In genomic region chr11:67370351-67371076, GRCh38 we compare ENCODE assay signal across 9 cellular contexts. TPM values are rescaled to one million over a fixed set of nuclear protein-coding genes. Genes with fewer than 3 reads are reported as not detected.
A peak's percentile ranks its signal among the peaks of the same experiment; 100 is the strongest.
DNase-seq lines count a peak whose midpoint lies in the region; ATAC-seq and TF ChIP-seq lines count a peak whose summit lies in the region.
"Had no signal": no experiment of that assay in that cellular context is flagged by ENCODE, and none has a peak within 500 bp of the region (broad histone marks: within the 10 kb centered on the region; RNA-seq: fewer than 3 reads in every experiment).

No MANE protein-coding gene starts in this region.

- no peak overlapping the region for H3K23ac ChIP-seq in mesendoderm (ENCODE audit: low read length)

- H4K8ac ChIP-seq in mesendoderm (ENCODE audit: low read depth, low read length), result no peak overlapping the region

- no peaks in the 10 kb centered on the region for H3K9me3 Mint-ChIP-seq in T-helper 1 cell treated with Interleukin-12 subunit alpha and Interleukin-12 subunit beta and Interleukin-4 antibody, amounts not matched to agents 30 μg/mL and 1 μg/mL, for 36 hours

- no peak overlapping the region for H2BK120ac ChIP-seq in mesendoderm (ENCODE audit: low read depth, low read length)

- H3K4me1 ChIP-seq in mesendoderm (ENCODE audit: control insufficient read depth, low read depth, low read length) (peaks cover 12% of the 10 kb centered on the region), upper lobe of right lung (peaks cover 71% of the 10 kb centered on the region)

- H3K36me3 Mint-ChIP-seq in T-helper 1 cell treated with Interleukin-12 subunit alpha and Interleukin-12 subunit beta and Interleukin-4 antibody, amounts not matched to agents 30 μg/mL and 1 μg/mL, for 36 hours (ENCODE audit: low read depth), result no peaks in the 10 kb centered on the region

- H3K9me3 ChIP-seq in upper lobe of right lung, result no peaks in the 10 kb centered on the region
- H3K9me3 ChIP-seq: BE2C had no signal

- intact Hi-C loops in upper lobe of right lung (cut with DNase I), result no loop called here

- peak overlapping the region; percentile 52 for H3K4me3 Mint-ChIP-seq in T-helper 1 cell treated with Interleukin-12 subunit alpha and Interleukin-12 subunit beta and Interleukin-4 antibody, amounts not matched to agents 30 μg/mL and 1 μg/mL, for 36 hours

- H3K27ac Mint-ChIP-seq in T-helper 1 cell treated with Interleukin-12 subunit alpha and Interleukin-12 subunit beta and Interleukin-4 antibody, amounts not matched to agents 30 μg/mL and 1 μg/mL, for 36 hours, result no peak overlapping the region

- H3K4me1 Mint-ChIP-seq in T-helper 1 cell treated with Interleukin-12 subunit alpha and Interleukin-12 subunit beta and Interleukin-4 antibody, amounts not matched to agents 30 μg/mL and 1 μg/mL, for 36 hours (ENCODE audit: low read depth), result peaks cover 16% of the 10 kb centered on the region

- H2BK5ac ChIP-seq in mesendoderm (ENCODE audit: low read length), result no peak overlapping the region

- H3K36me3 ChIP-seq in mesendoderm (ENCODE audit: control insufficient read depth, insufficient read depth, low read length) (no peaks in the 10 kb centered on the region), upper lobe of right lung (no peaks in the 10 kb centered on the region)
- H3K36me3 ChIP-seq: BE2C had no signal

- peak overlapping the region; percentile 30 for H3K56ac ChIP-seq in mesendoderm (ENCODE audit: low read length)

- DNase-seq in T-helper 1 cell (no peak), astrocyte of the cerebellum (ENCODE audit: low read depth) (no peak), mesendoderm (no peak), upper lobe of right lung (no peak), hippocampal formation (lab: John Stamatoyannopoulos, UW) (no peak)
- DNase-seq: BE2C had no signal

- H3K27me3 ChIP-seq in mesendoderm (ENCODE audit: insufficient read depth, low read length, poor library complexity) (no peaks in the 10 kb centered on the region), upper lobe of right lung (no peaks in the 10 kb centered on the region)

- no peaks in the 10 kb centered on the region for H3K79me2 ChIP-seq in mesendoderm (ENCODE audit: control insufficient read depth, insufficient read depth, low read length)

- H3K79me1 ChIP-seq in mesendoderm (ENCODE audit: low read length), result no peaks in the 10 kb centered on the region

- H3K27ac ChIP-seq in mesendoderm (ENCODE audit: low read depth, low read length) (no peak overlapping the region), upper lobe of right lung (peak overlapping the region; percentile 91)

- no peak overlapping the region for H3K18ac ChIP-seq in mesendoderm (ENCODE audit: low read length)

- peak overlapping the region; percentile 28 for H3K9ac ChIP-seq in mesendoderm (ENCODE audit: low read length)

- no peak overlapping the region for H4K5ac ChIP-seq in mesendoderm (ENCODE audit: low read length)

- ATAC-seq in upper lobe of right lung, result no peak
- no peak for ATAC-seq in GM18498 (IDR thresholded peaks at IDR 0.05; ENCODE audit: unreplicated experiment)
- ATAC-seq in GM18502 (IDR thresholded peaks at IDR 0.05; ENCODE audit: poor library complexity, unreplicated experiment), result no peak

- WGBS in mesendoderm (ENCODE audit: extremely low coverage, insufficient coverage, low lambda C conversion rate), result no CpG with 5 or more reads among the region's 14 CpGs

- in situ Hi-C loops in astrocyte of the cerebellum (cut with HindIII; ENCODE audit: low sequenced_read_pairs), result no loop called here

- H3K4me2 ChIP-seq in mesendoderm (ENCODE audit: low read length), result no peak overlapping the region

- no peak overlapping the region for H2AK5ac ChIP-seq in mesendoderm (ENCODE audit: low read length)

- no peak overlapping the region for H3K4ac ChIP-seq in mesendoderm (ENCODE audit: low read depth, low read length)

- TF ChIP-seq CTCF in astrocyte of the cerebellum (IDR thresholded peaks at IDR 0.05; ENCODE audit: low read depth, low read length, missing control alignments) (no peak), upper lobe of right lung (IDR thresholded peaks at IDR 0.05) (no peak)

- H2BK15ac ChIP-seq in mesendoderm (replicated peaks; ENCODE audit: low read depth), result no peak overlapping the region

- peak overlapping the region; percentile 60 for H3K4me3 ChIP-seq in astrocyte of the cerebellum (ENCODE audit: low read depth, low read length)
- no peak overlapping the region for H3K4me3 ChIP-seq in mesendoderm (ENCODE audit: low read length)
- H3K4me3 ChIP-seq in upper lobe of right lung, result no peak overlapping the region

- peaks cover 70% of the 10 kb centered on the region for H3K27me3 Mint-ChIP-seq in T-helper 1 cell treated with Interleukin-12 subunit alpha and Interleukin-12 subunit beta and Interleukin-4 antibody, amounts not matched to agents 30 μg/mL and 1 μg/mL, for 36 hours (ENCODE audit: low read depth)

RNA-seq across cellular contexts. Expression of gene CLCF1, which starts 2.9 kb away (rescaled TPM):
- polyA plus RNA-seq in mesendoderm (2013, experiment 1 of 2), result 1.3 TPM
- polyA plus RNA-seq in mesendoderm (2013, experiment 2 of 2), result 1.2 TPM
- 4.0 TPM for total RNA-seq in upper lobe of right lung

RNA-seq across cellular contexts. Expression of gene POLD4, which starts 17.2 kb away (rescaled TPM):
- polyA plus RNA-seq in mesendoderm (2013, experiment 1 of 2), result 16.0 TPM
- polyA plus RNA-seq in mesendoderm (2013, experiment 2 of 2), result 16.4 TPM
- 69.3 TPM for total RNA-seq in upper lobe of right lung

RNA-seq across cellular contexts. Expression of gene RAD9A, which starts 21.3 kb away (rescaled TPM):
- 16.4 TPM for polyA plus RNA-seq in mesendoderm (2013, experiment 1 of 2)
- 14.7 TPM for polyA plus RNA-seq in mesendoderm (2013, experiment 2 of 2)
- 20.7 TPM for total RNA-seq in upper lobe of right lung

RNA-seq across cellular contexts. Expression of gene PPP1CA, which starts 31.1 kb away (rescaled TPM):
- 216 TPM for polyA plus RNA-seq in mesendoderm (2013, experiment 1 of 2)
- polyA plus RNA-seq in mesendoderm (2013, experiment 2 of 2), result 212 TPM
- total RNA-seq in upper lobe of right lung, result 134 TPM

RNA-seq across cellular contexts. Expression of gene TBC1D10C, which starts 33.4 kb away (rescaled TPM):
- 0.39 TPM for polyA plus RNA-seq in mesendoderm (2013, experiment 1 of 2)
- polyA plus RNA-seq in mesendoderm (2013, experiment 2 of 2), result 0.41 TPM
- 26.8 TPM for total RNA-seq in upper lobe of right lung
